Comparison of ENCODE assay signal across 25 cellular contexts in the genomic region with DNA sequence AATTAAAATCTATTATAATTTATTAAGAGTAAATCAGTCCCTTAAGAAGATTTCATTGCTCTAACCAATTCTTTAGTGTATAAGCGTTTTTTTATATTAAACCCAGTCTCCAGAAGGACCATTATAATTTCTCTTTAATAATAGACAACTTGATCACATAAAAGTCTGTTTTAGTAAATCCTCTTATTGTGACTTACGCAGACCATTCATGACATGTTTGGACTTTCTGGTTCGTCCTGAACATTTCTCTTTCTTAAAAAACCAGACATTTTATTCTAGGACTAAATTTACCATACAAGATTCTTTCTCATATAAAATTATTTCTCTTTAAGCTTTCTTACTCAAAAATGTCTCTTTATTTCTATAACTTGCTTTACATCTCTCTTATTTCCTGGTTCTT.
DNase-seq lines count a peak whose midpoint lies in the region; TF ChIP-seq lines count a peak whose summit lies in the region.
"Had no signal": no experiment of that assay in that cellular context is flagged by ENCODE, and none has a peak within 500 bp of the region (broad histone marks: within the 10 kb centered on the region; RNA-seq: fewer than 3 reads in every experiment).

No MANE protein-coding gene starts in this region.

- no peaks in the 10 kb centered on the region for H3K4me1 ChIP-seq in OCI-LY7 (ENCODE audit: insufficient read depth, low read length, poor library complexity, severe bottlenecking)
- H3K4me1 ChIP-seq: Caco-2 had no signal

- no peaks in the 10 kb centered on the region for H3K9me3 ChIP-seq in OCI-LY7 (ENCODE audit: low read length)

- H3K4me3 ChIP-seq in HFF-Myc (replicated peaks; ENCODE audit: low read depth, low read length): no peak overlapping the region
- H3K4me3 ChIP-seq in OCI-LY7 (ENCODE audit: low read depth, low read length, poor library complexity, severe bottlenecking): no peak overlapping the region
- H3K4me3 ChIP-seq: GM12878, GM23338 had no signal

- H3K27ac ChIP-seq in OCI-LY7 (ENCODE audit: low read depth, low read length, poor library complexity, severe bottlenecking): no peak overlapping the region

- DNase-seq in NCI-H2227 (lab: John Stamatoyannopoulos, UW; ENCODE audit: unreplicated experiment) (peak; percentile 31), NCI-H2227 treated with DMSO at 0.1 percent for 48 hours (lab: John Stamatoyannopoulos, UW) (no peak), HFF-Myc (ENCODE audit: extremely low read depth, low read depth) (peak; percentile 16), OCI-LY7 (ENCODE audit: low spot score) (peak; percentile 37), glomerular visceral epithelial cell (ENCODE audit: extremely low spot score) (peak; percentile 24), AML-193 (lab: John Stamatoyannopoulos, UW) (no peak), NCI-H526 treated with DMSO at 0.1 percent for 48 hours (lab: John Stamatoyannopoulos, UW) (no peak), CD1c-positive myeloid dendritic cell (ENCODE audit: extremely low spot score) (no peak)
- DNase-seq: C1 segment of cervical spinal cord; CD8-positive, alpha-beta T cell; DMS153; GDM1; H9; Karpas-422; MM.1S; NCI-H1048; NCI-H1694; NCI-H345; NCI-H510A treated with DMSO at 0.1 percent for 48 hours; NCI-H82; SHP77 treated with DMSO at 0.1 percent for 48 hours; T-helper 1 cell had no signal

- no peaks in the 10 kb centered on the region for H3K9me2 ChIP-seq in OCI-LY7 (ENCODE audit: insufficient read depth, low read length)

- POLR2A ChIA-PET in OCI-LY7 (lab: Charles Lee): interaction anchor here (0.6 kb wide), 1 partner anchor 8 kb away, joined by 3 read pairs; no protein-coding TSS in a partner anchor

- no peak overlapping the region for H2AFZ ChIP-seq in OCI-LY7 (ENCODE audit: low read length)
- H2AFZ ChIP-seq: GM23338 had no signal

- CTCF ChIA-PET in OCI-LY7 (lab: Charles Lee; ENCODE audit: unreplicated experiment): no interaction called here

- H4K20me1 ChIP-seq in OCI-LY7 (ENCODE audit: insufficient read depth, low read length): no peaks in the 10 kb centered on the region

- intact Hi-C loops in OCI-LY7 (cut with micrococcal nuclease; ENCODE audit: unreplicated experiment): no loop called here

- H3K36me3 ChIP-seq in OCI-LY7 (ENCODE audit: insufficient read depth, low read length): no peaks in the 10 kb centered on the region

- no peak overlapping the region for H3K4me2 ChIP-seq in OCI-LY7 (ENCODE audit: low read length)
- H3K4me2 ChIP-seq: GM23338 had no signal

- H3K79me2 ChIP-seq in OCI-LY7 (ENCODE audit: insufficient read depth, low read depth, low read length): no peaks in the 10 kb centered on the region

- no TSS peak for BruUV-seq in OCI-LY7 (replicated peaks; lab: Mats Ljungman, UMichigan)

- TF ChIP-seq CTCF in HFF-Myc (IDR thresholded peaks at IDR 0.05; ENCODE audit: low read depth, low read length, missing control alignments) (no peak), OCI-LY7 (conservative IDR thresholded peaks at IDR 0.05; ENCODE audit: low read length) (no peak)

Comparison
In these comparisons a context has a peak if more than half of its experiments do, and no peak if none do; other contexts are left out.
1. DNase-seq: peak in NCI-H2227 (single experiment), HFF-Myc (single experiment), OCI-LY7 (single experiment) and glomerular visceral epithelial cell (single experiment); none in NCI-H2227 treated with DMSO at 0.1 percent for 48 hours (single experiment), AML-193 (0 of 2), NCI-H526 treated with DMSO at 0.1 percent for 48 hours (single experiment) and CD1c-positive myeloid dendritic cell (single experiment).